Comparison of ENCODE assay signal across 21 cellular contexts in the genomic region with DNA sequence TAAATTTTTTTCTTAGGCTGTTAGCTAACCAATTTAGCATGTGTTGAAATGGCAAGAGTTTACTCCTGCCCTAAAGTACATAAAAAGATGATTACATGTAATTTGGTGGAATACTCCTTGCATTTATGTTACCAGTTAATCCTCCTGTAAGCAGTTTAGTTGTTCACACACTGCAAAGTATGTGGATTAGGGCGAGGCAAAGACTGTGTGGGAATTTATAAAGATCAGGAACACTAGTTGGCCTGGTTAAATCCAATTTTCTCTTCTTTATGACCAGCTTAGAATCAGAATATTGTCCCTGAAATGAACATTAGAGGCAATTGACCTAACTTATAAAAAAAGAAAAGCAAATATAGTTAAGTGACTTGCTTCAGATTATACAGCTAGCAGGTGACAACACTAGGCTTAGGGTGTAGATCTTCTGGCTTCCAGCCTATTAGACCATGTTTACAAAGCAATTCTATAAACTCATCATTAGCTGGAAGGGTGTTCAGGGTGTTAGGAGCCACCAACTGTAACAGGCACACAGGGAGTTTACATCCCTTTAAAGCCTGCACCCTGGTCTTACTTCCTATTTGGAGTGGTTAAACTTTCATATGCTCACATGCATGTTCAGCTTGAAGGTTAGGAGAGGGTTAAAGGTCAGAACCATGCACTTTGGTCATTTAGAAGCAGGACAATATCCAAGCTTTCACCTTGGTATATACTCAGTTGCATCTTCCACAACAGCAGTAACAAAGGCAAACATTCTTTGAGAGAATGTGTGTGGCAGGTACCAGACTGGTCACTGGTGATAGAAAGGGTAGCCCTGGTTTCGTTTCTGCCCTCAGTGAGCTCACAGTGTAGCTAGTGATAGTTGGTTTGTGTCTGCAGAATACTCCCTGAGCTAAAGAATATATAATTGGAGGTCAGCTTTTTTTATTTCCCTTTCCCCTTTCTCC.
DNase-seq lines count a peak whose midpoint lies in the region; ATAC-seq and TF ChIP-seq lines count a peak whose summit lies in the region.
"Had no signal": no experiment of that assay in that cellular context is flagged by ENCODE, and none has a peak within 500 bp of the region (broad histone marks: within the 10 kb centered on the region; RNA-seq: fewer than 3 reads in every experiment).

No MANE protein-coding gene starts in this region.

- H4K20me1 ChIP-seq in hepatocyte (ENCODE audit: insufficient read depth, poor library complexity, severe bottlenecking) = no peaks in the 10 kb centered on the region
- H4K20me1 ChIP-seq in MM.1S (ENCODE audit: insufficient read depth, low read length) = no peaks in the 10 kb centered on the region
- H4K20me1 ChIP-seq: BLaER1 had no signal

- 44% methylated on average over 2 of the region's 2 CpGs for WGBS in hepatocyte (ENCODE audit: low lambda C conversion rate, missing lambda C conversion rate)
- 35 to 60% methylated on average over 1 to 2 of the region's 2 CpGs for WGBS in transverse colon (ENCODE audit: low coverage in 1 of 2), 2 donors
- WGBS in heart right ventricle, 2 donors = 58 to 60% methylated on average over 2 of the region's 2 CpGs

- no peak for TF ChIP-seq POLR2A in transverse colon (IDR thresholded peaks at IDR 0.05)

- no peak overlapping the region for H3K9ac ChIP-seq in MM.1S (ENCODE audit: low read length)
- H3K9ac ChIP-seq: BLaER1 had no signal

- no peaks in the 10 kb centered on the region for H3K27me3 ChIP-seq in hepatocyte
- H3K27me3 ChIP-seq in transverse colon = no peaks in the 10 kb centered on the region
- H3K27me3 ChIP-seq in SJCRH30 = no peaks in the 10 kb centered on the region
- no peaks in the 10 kb centered on the region for H3K27me3 ChIP-seq in MM.1S (replicated peaks; ENCODE audit: insufficient read depth, low read length)
- no peaks in the 10 kb centered on the region for H3K27me3 ChIP-seq in heart right ventricle
- H3K27me3 ChIP-seq: BLaER1, right atrium auricular region had no signal

- no peaks in the 10 kb centered on the region for H3K9me3 ChIP-seq in hepatocyte (ENCODE audit: low read depth)
- no peaks in the 10 kb centered on the region for H3K9me3 ChIP-seq in transverse colon
- no peaks in the 10 kb centered on the region for H3K9me3 ChIP-seq in SJCRH30 (replicated peaks)
- no peaks in the 10 kb centered on the region for H3K9me3 ChIP-seq in MM.1S (replicated peaks; ENCODE audit: insufficient read depth, low read length)
- no peaks in the 10 kb centered on the region for H3K9me3 ChIP-seq in heart right ventricle
- H3K9me3 ChIP-seq: BLaER1, right atrium auricular region had no signal

- H3F3A ChIP-seq in MM.1S (ENCODE audit: insufficient read depth, low read length) = no peaks in the 10 kb centered on the region

- no peak overlapping the region for H3K27ac ChIP-seq in hepatocyte
- H3K27ac ChIP-seq in transverse colon = peak overlapping the region; percentile 50 to 71 (median 64)
- H3K27ac ChIP-seq in SJCRH30 = no peak overlapping the region
- no peak overlapping the region for H3K27ac ChIP-seq in MM.1S (ENCODE audit: low read length)
- H3K27ac ChIP-seq in heart right ventricle = no peak overlapping the region
- H3K27ac ChIP-seq: BLaER1, right atrium auricular region, SK-N-MC had no signal

- DNase-seq in NCI-H345 (lab: John Stamatoyannopoulos, UW) (peak; percentile 48), NCI-H345 treated with DMSO at 0.1 percent for 48 hours (lab: John Stamatoyannopoulos, UW; ENCODE audit: unreplicated experiment) (no peak), NCI-H82 (lab: John Stamatoyannopoulos, UW) (peak; percentile 87), hepatocyte (ENCODE audit: low spot score) (peak; percentile 21), transverse colon (peak; percentile 39), SJCRH30 (no peak), MM.1S (no peak), heart right ventricle (no peak)
- DNase-seq: activated B cell treated with CpG ODN at 0.5 μM for 24 hours; activated CD4-positive, alpha-beta memory T cell treated with anti-CD3 and anti-CD28 coated beads for 36 hours; activated gamma-delta T cell; Calu3; HFFc6; NCI-H1930; NCI-H526 treated with DMSO at 0.1 percent for 48 hours; nucleus accumbens had no signal

- H3K4me1 ChIP-seq in hepatocyte (ENCODE audit: insufficient read depth) = peaks cover 11% of the 10 kb centered on the region
- H3K4me1 ChIP-seq in transverse colon = peaks cover 0 to 35% (median 17%) of the 10 kb centered on the region in 4 donors
- no peaks in the 10 kb centered on the region for H3K4me1 ChIP-seq in SJCRH30
- H3K4me1 ChIP-seq in MM.1S (ENCODE audit: low read length) = no peaks in the 10 kb centered on the region
- H3K4me1 ChIP-seq in heart right ventricle = no peaks in the 10 kb centered on the region
- H3K4me1 ChIP-seq: BLaER1, right atrium auricular region had no signal

- no peak for TF ChIP-seq EP300 in transverse colon (IDR thresholded peaks at IDR 0.05; ENCODE audit: low read depth)

- intact Hi-C loops in transverse colon (cut with DNase I; ENCODE audit: low total_unique reads) = no loop called here
- intact Hi-C loops in heart right ventricle (cut with DNase I) = loop anchor here in 6 of 10 donors (5.0 to 10.0 kb wide), 7 partner anchors 477 to 1107 kb away; no protein-coding TSS in a partner anchor

- no peaks in the 10 kb centered on the region for H3K79me2 ChIP-seq in hepatocyte
- no peaks in the 10 kb centered on the region for H3K79me2 ChIP-seq in MM.1S (ENCODE audit: low read length)

- no peak overlapping the region for H2AFZ ChIP-seq in hepatocyte
- H2AFZ ChIP-seq in MM.1S (ENCODE audit: low read length) = no peak overlapping the region

- H3K36me3 ChIP-seq in hepatocyte (replicated peaks; ENCODE audit: insufficient read depth, low read depth) (no peaks in the 10 kb centered on the region), transverse colon (no peaks in the 10 kb centered on the region), SJCRH30 (no peaks in the 10 kb centered on the region), MM.1S (replicated peaks; ENCODE audit: insufficient read depth, low read length) (no peaks in the 10 kb centered on the region), heart right ventricle (no peaks in the 10 kb centered on the region)
- H3K36me3 ChIP-seq: BLaER1, right atrium auricular region had no signal

- H3K4me2 ChIP-seq in hepatocyte (no peak overlapping the region), MM.1S (ENCODE audit: low read depth, low read length) (no peak overlapping the region)
- H3K4me2 ChIP-seq: BLaER1 had no signal

- TF ChIP-seq CTCF in hepatocyte (IDR thresholded peaks at IDR 0.05; ENCODE audit: poor library complexity) = no peak
- TF ChIP-seq CTCF in transverse colon (IDR thresholded peaks at IDR 0.05) = no peak
- no peak for TF ChIP-seq CTCF in MM.1S (IDR thresholded peaks at IDR 0.05; ENCODE audit: low read length)
- TF ChIP-seq CTCF in heart right ventricle (IDR thresholded peaks at IDR 0.05) = no peak

- in situ Hi-C loops in transverse colon (cut with MboI; ENCODE audit: low pct_ligation_motif_present in 1 of 4, low pct_unique_long_range_greater_than_20kb in 1 of 4, low sequenced_read_pairs in 3 of 4) = loop anchor here (10.0 to 25.0 kb wide), 4 partner anchors 474 to 1099 kb away; a partner anchor contains a TSS

- H3K4me3 ChIP-seq in hepatocyte = no peak overlapping the region
- H3K4me3 ChIP-seq in transverse colon = no peak overlapping the region
- H3K4me3 ChIP-seq in SJCRH30 = no peak overlapping the region
- no peak overlapping the region for H3K4me3 ChIP-seq in MM.1S (ENCODE audit: low read length)
- no peak overlapping the region for H3K4me3 ChIP-seq in heart right ventricle
- H3K4me3 ChIP-seq: BLaER1, lung, right atrium auricular region, SK-N-MC had no signal

- H3K9me2 ChIP-seq in hepatocyte (replicated peaks; ENCODE audit: insufficient read depth) (no peaks in the 10 kb centered on the region), MM.1S (replicated peaks; ENCODE audit: insufficient read depth, low read length) (no peaks in the 10 kb centered on the region)

- ATAC-seq in heart right ventricle = no peak
- ATAC-seq: Panc1 had no signal

Comparison
In these comparisons a context has a peak if more than half of its experiments do, and no peak if none do; other contexts are left out.
1. DNase-seq: peak in NCI-H345 (single experiment), NCI-H82 (single experiment), hepatocyte (single experiment) and transverse colon (single experiment); none in NCI-H345 treated with DMSO at 0.1 percent for 48 hours (single experiment), SJCRH30 (0 of 2), MM.1S (single experiment) and heart right ventricle (0 of 2).
2. H3K27ac ChIP-seq: peak in transverse colon (4 of 4); none in hepatocyte (single experiment), SJCRH30 (single experiment), MM.1S (single experiment) and heart right ventricle (0 of 10).